8 cellular contexts compared by ENCODE assay signal in the genomic region with DNA sequence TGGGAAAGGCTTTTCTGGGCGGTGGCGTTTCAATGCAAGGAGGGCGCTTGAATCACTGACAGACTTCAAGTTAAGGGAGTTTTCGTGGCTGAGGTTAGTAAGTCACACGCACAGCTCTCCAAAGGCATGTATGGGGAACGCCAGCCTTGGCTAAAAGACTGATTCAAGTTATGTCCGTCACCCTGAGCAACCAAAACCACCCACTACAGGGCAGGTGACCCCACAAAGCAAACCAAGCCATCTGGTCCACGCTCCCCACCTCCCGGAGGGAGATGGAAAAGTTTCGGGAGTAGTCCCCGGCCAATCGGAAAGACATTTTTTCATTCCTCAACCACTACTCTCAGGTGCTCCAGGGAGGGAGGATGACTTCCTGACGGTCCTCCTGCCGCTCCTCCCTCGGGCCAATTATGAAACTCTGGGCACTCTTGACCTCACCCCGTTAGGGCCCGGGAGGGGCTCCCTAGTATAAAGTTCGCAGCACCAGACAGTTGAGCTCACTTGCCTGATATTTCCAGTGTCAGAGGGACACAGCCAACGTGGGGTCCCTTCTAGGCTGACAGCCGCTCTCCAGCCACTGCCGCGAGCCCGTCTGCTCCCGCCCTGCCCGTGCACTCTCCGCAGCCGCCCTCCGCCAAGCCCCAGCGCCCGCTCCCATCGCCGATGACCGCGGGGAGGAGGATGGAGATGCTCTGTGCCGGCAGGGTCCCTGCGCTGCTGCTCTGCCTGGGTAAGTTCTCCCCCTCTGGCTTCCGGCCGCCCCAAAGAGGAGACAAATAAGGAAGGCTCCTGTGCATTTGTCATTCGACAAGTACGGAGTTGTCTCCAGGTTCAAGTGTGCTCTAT. TPM values are rescaled to one million over a fixed set of nuclear protein-coding genes. Genes with fewer than 3 reads are reported as not detected.
DNase-seq lines count a peak whose midpoint lies in the region; ATAC-seq and TF ChIP-seq lines count a peak whose summit lies in the region.

TSS of gene EREG (plus strand) at position 497 of the 843 bp plus-strand sequence. CDS start at position 661, 164 bp downstream.

- H3K27me3 ChIP-seq in Panc1 (ENCODE audit: control insufficient read depth, insufficient read depth, low read length) (no peaks in the 10 kb centered on the region), mononuclear cell (ENCODE audit: insufficient read depth, low read length) (peaks cover 18% of the 10 kb centered on the region), transverse colon (peaks cover 14% of the 10 kb centered on the region)

- CTCF ChIA-PET in Panc1 (lab: Charles Lee) = interaction anchor here (0.6 kb wide), 1 partner anchor 12 kb away, joined by 8 read pairs; no protein-coding TSS in a partner anchor

- no peaks in the 10 kb centered on the region for H3K9me3 ChIP-seq in Panc1 (ENCODE audit: control insufficient read depth, insufficient read depth, low read depth, low read length)
- no peaks in the 10 kb centered on the region for H3K9me3 ChIP-seq in mononuclear cell (ENCODE audit: low read depth, low read length)
- no peaks in the 10 kb centered on the region for H3K9me3 ChIP-seq in transverse colon

- peak within 1 kb of the TSS; percentile 87 for H3K4me3 Mint-ChIP-seq in endothelial cell (ENCODE audit: unreplicated experiment)

- BruUV-seq in Panc1 (replicated peaks; lab: Mats Ljungman, UMichigan) = no TSS peak

- peaks cover 2% of the 10 kb centered on the region; the same call in 1 of the 2 replicates for H3K36me3 ChIP-seq in Panc1 (ENCODE audit: control insufficient read depth, insufficient read depth, low read length)
- H3K36me3 ChIP-seq in transverse colon = no peaks in the 10 kb centered on the region

- peaks cover 7% of the 10 kb centered on the region for H3K4me1 Mint-ChIP-seq in endothelial cell (ENCODE audit: unreplicated experiment)

- intact Hi-C loops in Panc1 (cut with micrococcal nuclease; ENCODE audit: unreplicated experiment) = no loop called here
- intact Hi-C loops in transverse colon (cut with DNase I; ENCODE audit: low total_unique reads) = no loop called here

- no peak within 1 kb of the TSS for H3K27ac Mint-ChIP-seq in endothelial cell (ENCODE audit: unreplicated experiment)

- peak; percentile 41 for ATAC-seq in HG02571 (IDR thresholded peaks at IDR 0.05; ENCODE audit: unreplicated experiment)
- peak; percentile 85 for ATAC-seq in Panc1
- ATAC-seq in GM21576 (IDR thresholded peaks at IDR 0.05; ENCODE audit: unreplicated experiment) = no peak

- TF ChIP-seq POLR2A in transverse colon (IDR thresholded peaks at IDR 0.05) = no peak

- H3K27me3 Mint-ChIP-seq in endothelial cell (ENCODE audit: unreplicated experiment) = peaks cover 4% of the 10 kb centered on the region

- H3K9me3 Mint-ChIP-seq in endothelial cell (ENCODE audit: unreplicated experiment) = no peaks in the 10 kb centered on the region

- POLR2A ChIA-PET in Panc1 (lab: Charles Lee) = no interaction called here

- WGBS in transverse colon (ENCODE audit: low coverage in 1 of 2), 2 donors = 33 to 80% methylated on average over 2 to 21 of the region's 40 CpGs

- DNase-seq in GM13977 (ENCODE audit: low spot score) = peak; percentile 46
- DNase-seq in Panc1 (ENCODE audit: low read depth, low spot score) = no peak
- DNase-seq in endothelial cell (ENCODE audit: low spot score) = peak; percentile 54
- peak; percentile 30 for DNase-seq in transverse colon
- no peak for DNase-seq in GF-D8 (lab: John Stamatoyannopoulos, UW)

- H3K27ac ChIP-seq in Panc1 (ENCODE audit: low read length) = no peak within 1 kb of the TSS
- peak within 1 kb of the TSS in 3 of 4 donors; percentile 9 to 61 (median 55) for H3K27ac ChIP-seq in transverse colon

- H3K4me3 ChIP-seq in Panc1 (ENCODE audit: low read depth in 2 of 2, low read length in 2 of 2) (peak within 1 kb of the TSS; percentile 39 to 71), mononuclear cell (ENCODE audit: low read length) (peak within 1 kb of the TSS; percentile 34), transverse colon (peak within 1 kb of the TSS; percentile 16 to 45 (median 27))

- no peak for TF ChIP-seq EP300 in transverse colon (IDR thresholded peaks at IDR 0.05; ENCODE audit: low read depth)

- H3K36me3 Mint-ChIP-seq in endothelial cell (ENCODE audit: low read depth, unreplicated experiment) = no peaks in the 10 kb centered on the region

- H3K4me1 ChIP-seq in Panc1 (ENCODE audit: control insufficient read depth, insufficient read depth, low read length) (peaks cover 3% of the 10 kb centered on the region; the same call in 1 of the 2 replicates), mononuclear cell (ENCODE audit: insufficient read depth, low read length) (peaks cover 26% of the 10 kb centered on the region), transverse colon (peaks cover 0 to 38% (median 13%) of the 10 kb centered on the region in 4 donors)

- in situ Hi-C loops in GM13977 (cut with MboI; ENCODE audit: low pct_unique_long_range_greater_than_20kb, low sequenced_read_pairs, unreplicated experiment) (no loop called here), Panc1 (cut with HindIII; ENCODE audit: low pct_unique_long_range_greater_than_20kb, low sequenced_read_pairs) (no loop called here), transverse colon (cut with MboI; ENCODE audit: low pct_ligation_motif_present in 1 of 4, low pct_unique_long_range_greater_than_20kb in 1 of 4, low sequenced_read_pairs in 3 of 4) (no loop called here)

- TF ChIP-seq CTCF in GM13977 (IDR thresholded peaks at IDR 0.05; ENCODE audit: extremely low read depth, insufficient read depth, missing control alignments) (no peak), Panc1 (IDR thresholded peaks at IDR 0.05) (no peak), endothelial cell (IDR thresholded peaks at IDR 0.05; ENCODE audit: unreplicated experiment) (no peak), transverse colon (IDR thresholded peaks at IDR 0.05) (no peak)

RNA-seq across cellular contexts. Expression of gene EREG, which starts in this region (rescaled TPM):
- total RNA-seq in Panc1 (2021; ENCODE audit: unreplicated experiment) (2.1 TPM), endothelial cell (ENCODE audit: unreplicated experiment) (not detected), mononuclear cell (240 TPM), transverse colon (1 to 10 TPM in 3 of 4 donors, not detected in 1; 1.2 to 4.0 (median 4.0) TPM)
- 0.58 TPM for polyA plus RNA-seq in Panc1 (2012; ENCODE audit: insufficient read length)

Comparison
In these comparisons a context has a peak if more than half of its experiments do, and no peak if none do; other contexts are left out.
1. RNA of gene EREG (total RNA-seq): 240 TPM in mononuclear cell (single experiment); 1.2 to 4.0 TPM in transverse colon, 2.1 TPM in Panc1 (single experiment) and not detected in endothelial cell (single experiment); every median in the first group is over 10 times any median in the second.
2. Peak in DNase-seq in endothelial cell; RNA of the gene not detected or under 1 TPM.
3. DNase-seq: peak in GM13977 (single experiment) and transverse colon (single experiment); none in Panc1 (single experiment) and GF-D8 (single experiment).
4. Peak in every context shown above with its lines, with median percentiles within 50 percentile points of each other: H3K4me3 ChIP-seq.